Comparison of ENCODE assay signal across 13 cellular contexts in genomic region chr18:13446581-13447470, GRCh38.
A peak's percentile ranks its signal among the peaks of the same experiment; 100 is the strongest.
DNase-seq lines count a peak whose midpoint lies in the region; ATAC-seq and TF ChIP-seq lines count a peak whose summit lies in the region.
"Had no signal": no experiment of that assay in that cellular context is flagged by ENCODE, and none has a peak within 500 bp of the region (broad histone marks: within the 10 kb centered on the region; RNA-seq: fewer than 3 reads in every experiment).

No MANE protein-coding gene starts in this region.

- no peaks in the 10 kb centered on the region for H3K36me3 Mint-ChIP-seq in activated CD8-positive, alpha-beta memory T cell treated with anti-CD3 and anti-CD28 coated beads, Interleukin-2, amount 10 ng/mL, durations not matched to agents 7 days and 5 days
- H3K36me3 Mint-ChIP-seq: stimulated activated naive B cell treated with anti-CD40 and anti-IgM and Interleukin-4, amounts not matched to agents 10 μg/mL and 1 μg/mL and 100 μg/mL, for 72 hours had no signal

- ATAC-seq in activated CD8-positive, alpha-beta memory T cell treated with anti-CD3 and anti-CD28 coated beads, Interleukin-2, amount 10 ng/mL, durations not matched to agents 7 days and 5 days = peak; percentile 33
- no peak for ATAC-seq in left ventricle myocardium superior

- H3K4me1 ChIP-seq in suprapubic skin = peaks cover 12% of the 10 kb centered on the region
- peaks cover 1% of the 10 kb centered on the region for H3K4me1 ChIP-seq in ovary (ENCODE audit: insufficient read depth)

- peak; percentile 51 for DNase-seq in activated CD8-positive, alpha-beta memory T cell treated with anti-CD3 and anti-CD28 coated beads, Interleukin-2, amount 10 ng/mL, durations not matched to agents 7 days and 5 days
- no peak for DNase-seq in activated CD8-positive, alpha-beta memory T cell treated with anti-CD3 and anti-CD28 coated beads for 24 hours
- DNase-seq in WERI-Rb-1 (no peak), left kidney (ENCODE audit: low read depth, low spot score) (peak; percentile 90), suprapubic skin (ENCODE audit: low spot score in 2 of 2) (peak in 1 of 2 donors; percentile 18), GM13976 (ENCODE audit: low spot score) (no peak), ovary (no peak), left ventricle myocardium superior (no peak)
- DNase-seq: activated B cell treated with CpG ODN at 0.5 μM for 24 hours; cerebellar nuclear complex; NK-92 treated with Interleukin-12 subunit alpha and Interleukin-12 subunit beta, amount 100 ng/mL, for 24 hours; stimulated activated naive B cell treated with anti-CD40 and anti-IgM and Interleukin-4, amounts not matched to agents 10 μg/mL and 1 μg/mL and 100 μg/mL, for 72 hours had no signal

- no peak overlapping the region for H3K4me3 Mint-ChIP-seq in activated CD8-positive, alpha-beta memory T cell treated with anti-CD3 and anti-CD28 coated beads, Interleukin-2, amount 10 ng/mL, durations not matched to agents 7 days and 5 days
- H3K4me3 Mint-ChIP-seq: stimulated activated naive B cell treated with anti-CD40 and anti-IgM and Interleukin-4, amounts not matched to agents 10 μg/mL and 1 μg/mL and 100 μg/mL, for 72 hours had no signal

- TF ChIP-seq EP300 in suprapubic skin (IDR thresholded peaks at IDR 0.05) = no peak
- TF ChIP-seq EP300 in ovary (IDR thresholded peaks at IDR 0.05) = no peak

- peaks cover 1% of the 10 kb centered on the region for H3K4me1 Mint-ChIP-seq in activated CD8-positive, alpha-beta memory T cell treated with anti-CD3 and anti-CD28 coated beads, Interleukin-2, amount 10 ng/mL, durations not matched to agents 7 days and 5 days

- no peak for TF ChIP-seq CTCF in WERI-Rb-1 (IDR thresholded peaks at IDR 0.05; ENCODE audit: low read depth, low read length)
- TF ChIP-seq CTCF in suprapubic skin (IDR thresholded peaks at IDR 0.05) = no peak
- no peak for TF ChIP-seq CTCF in GM13976 (IDR thresholded peaks at IDR 0.05; ENCODE audit: borderline replicate concordance, control extremely low read depth, extremely low read depth, insufficient read depth, missing control alignments)
- no peak for TF ChIP-seq CTCF in ovary (IDR thresholded peaks at IDR 0.05)

- peak overlapping the region; percentile 31 for H3K4me3 ChIP-seq in WERI-Rb-1 (ENCODE audit: low read depth, low read length)
- peak overlapping the region; percentile 10 for H3K4me3 ChIP-seq in suprapubic skin
- no peak overlapping the region for H3K4me3 ChIP-seq in ovary

- WGBS in suprapubic skin = 51% methylated on average over 18 of the region's 24 CpGs
- 49 to 56% (median 49%) methylated on average over 24 of the region's 24 CpGs for WGBS in ovary, 3 donors

- H3K27me3 ChIP-seq in WERI-Rb-1 (ENCODE audit: insufficient read depth, low read depth, severe bottlenecking) = no peaks in the 10 kb centered on the region
- H3K27me3 ChIP-seq in suprapubic skin = no peaks in the 10 kb centered on the region
- H3K27me3 ChIP-seq in ovary = no peaks in the 10 kb centered on the region

- H3K27ac Mint-ChIP-seq in activated CD8-positive, alpha-beta memory T cell treated with anti-CD3 and anti-CD28 coated beads, Interleukin-2, amount 10 ng/mL, durations not matched to agents 7 days and 5 days = no peak overlapping the region
- H3K27ac Mint-ChIP-seq: stimulated activated naive B cell treated with anti-CD40 and anti-IgM and Interleukin-4, amounts not matched to agents 10 μg/mL and 1 μg/mL and 100 μg/mL, for 72 hours had no signal

- H3K27me3 Mint-ChIP-seq in activated CD8-positive, alpha-beta memory T cell treated with anti-CD3 and anti-CD28 coated beads, Interleukin-2, amount 10 ng/mL, durations not matched to agents 7 days and 5 days = no peaks in the 10 kb centered on the region

- CTCF ChIA-PET in activated CD8-positive, alpha-beta memory T cell treated with anti-CD3 and anti-CD28 coated beads, Interleukin-2, amount 10 ng/mL, durations not matched to agents 7 days and 5 days (lab: Charles Lee) = no interaction called here

- H3K27ac ChIP-seq in WERI-Rb-1 (peak overlapping the region; percentile 61), suprapubic skin (no peak overlapping the region), ovary (no peak overlapping the region)
- H3K27ac ChIP-seq: C4-2B had no signal

- intact Hi-C loops in ovary (cut with DNase I) = no loop called here
- intact Hi-C loops in left ventricle myocardium superior (cut with micrococcal nuclease) = no loop called here

- H3K9me3 ChIP-seq in WERI-Rb-1 (ENCODE audit: severe bottlenecking) = no peaks in the 10 kb centered on the region
- no peaks in the 10 kb centered on the region for H3K9me3 ChIP-seq in suprapubic skin
- H3K9me3 ChIP-seq in ovary = no peaks in the 10 kb centered on the region

- H3K36me3 ChIP-seq in WERI-Rb-1 = no peaks in the 10 kb centered on the region
- H3K36me3 ChIP-seq in suprapubic skin = no peaks in the 10 kb centered on the region
- H3K36me3 ChIP-seq in ovary = no peaks in the 10 kb centered on the region

- H3K9me3 Mint-ChIP-seq in activated CD8-positive, alpha-beta memory T cell treated with anti-CD3 and anti-CD28 coated beads, Interleukin-2, amount 10 ng/mL, durations not matched to agents 7 days and 5 days (ENCODE audit: low read depth) = no peaks in the 10 kb centered on the region
- H3K9me3 Mint-ChIP-seq: activated B cell treated with CpG ODN at 0.5 μM for 24 hours; stimulated activated naive B cell treated with anti-CD40 and anti-IgM and Interleukin-4, amounts not matched to agents 10 μg/mL and 1 μg/mL and 100 μg/mL, for 72 hours had no signal

- in situ Hi-C loops in GM13976 (cut with MboI; ENCODE audit: low sequenced_read_pairs, unreplicated experiment) = no loop called here

- no peak for TF ChIP-seq POLR2A in suprapubic skin (IDR thresholded peaks at IDR 0.05)
- TF ChIP-seq POLR2A in ovary (IDR thresholded peaks at IDR 0.05) = no peak

Comparison
In these comparisons a context has a peak if more than half of its experiments do, and no peak if none do; other contexts are left out.
1. DNase-seq: peak in activated CD8-positive, alpha-beta memory T cell treated with anti-CD3 and anti-CD28 coated beads, Interleukin-2, amount 10 ng/mL, durations not matched to agents 7 days and 5 days (single experiment) and left kidney (single experiment); none in activated CD8-positive, alpha-beta memory T cell treated with anti-CD3 and anti-CD28 coated beads for 24 hours (single experiment), WERI-Rb-1 (single experiment), GM13976 (single experiment), ovary (0 of 5) and left ventricle myocardium superior (single experiment).